19 cellular contexts compared by ENCODE assay signal in genomic region chr17:6666557-6666956, GRCh38. TPM values are rescaled to one million over a fixed set of nuclear protein-coding genes. Genes with fewer than 3 reads are reported as not detected.
"Had no signal": no experiment of that assay in that cellular context is flagged by ENCODE, and none has a peak within 500 bp of the region (broad histone marks: within the 10 kb centered on the region; RNA-seq: fewer than 3 reads in every experiment).

No MANE protein-coding gene starts in this region.

- H3K27ac ChIP-seq: adrenal gland, ascending aorta, brain microvascular endothelial cell, left lung, thoracic aorta had no signal

- H3K4me1 Mint-ChIP-seq: activated T-helper 17 cell treated with anti-CD3 and anti-CD28 coated beads, Interleukin-2, amount 50 U/mL, for 72 hours; natural killer cell had no signal

- H3K9me3 ChIP-seq: adrenal gland, ascending aorta, left lung, thoracic aorta had no signal

- H3K27me3 Mint-ChIP-seq: activated naive CD8-positive, alpha-beta T cell; activated T-cell treated with anti-CD3 and anti-CD28 coated beads, Interleukin-2, amount 50 U/mL, for 24 hours; activated T-helper 17 cell treated with anti-CD3 and anti-CD28 coated beads, Interleukin-2, amount 50 U/mL, for 72 hours; central memory CD8-positive, alpha-beta T cell; effector memory CD8-positive, alpha-beta T cell had no signal

- H3K36me3 Mint-ChIP-seq: natural killer cell, type B pancreatic cell, WTC11 had no signal

- H3K4me3 ChIP-seq: adrenal gland, ascending aorta, left lung, thoracic aorta had no signal

- H3K36me3 ChIP-seq: adrenal gland, ascending aorta, brain microvascular endothelial cell, left lung, thoracic aorta had no signal

- H3K27ac Mint-ChIP-seq: activated naive CD8-positive, alpha-beta T cell; activated T-cell treated with anti-CD3 and anti-CD28 coated beads, Interleukin-2, amount 50 U/mL, for 24 hours; activated T-helper 17 cell treated with anti-CD3 and anti-CD28 coated beads, Interleukin-2, amount 50 U/mL, for 72 hours; effector memory CD8-positive, alpha-beta T cell; natural killer cell; progenitor cell of endocrine pancreas; type B pancreatic cell; WTC11 had no signal

- H3K9me3 Mint-ChIP-seq: activated T-cell treated with anti-CD3 and anti-CD28 coated beads, Interleukin-2, amount 50 U/mL, for 24 hours; activated T-helper 17 cell treated with anti-CD3 and anti-CD28 coated beads, Interleukin-2, amount 50 U/mL, for 72 hours; central memory CD8-positive, alpha-beta T cell; effector memory CD8-positive, alpha-beta T cell; natural killer cell; type B pancreatic cell; WTC11 had no signal

- H3K4me1 ChIP-seq: adrenal gland, ascending aorta, left lung had no signal

- H3K4me3 Mint-ChIP-seq: activated naive CD8-positive, alpha-beta T cell; activated T-cell treated with anti-CD3 and anti-CD28 coated beads, Interleukin-2, amount 50 U/mL, for 24 hours; activated T-helper 17 cell treated with anti-CD3 and anti-CD28 coated beads, Interleukin-2, amount 50 U/mL, for 72 hours; central memory CD8-positive, alpha-beta T cell; effector memory CD8-positive, alpha-beta T cell; natural killer cell; type B pancreatic cell; WTC11 had no signal

- H3K27me3 ChIP-seq: adrenal gland, ascending aorta had no signal

RNA-seq across cellular contexts. Expression of gene C17orf100, which starts 15.0 kb away (rescaled TPM):
- total RNA-seq: thoracic aorta had no signal

RNA-seq across cellular contexts. Expression of gene MED31, which starts 15.2 kb away (rescaled TPM):
- total RNA-seq: ascending aorta had no signal

RNA-seq across cellular contexts. Expression of gene SLC13A5, which starts 46.6 kb away (rescaled TPM):
- total RNA-seq: activated T-helper 17 cell treated with anti-CD3 and anti-CD28 coated beads, Interleukin-2, amount 50 U/mL, for 72 hours; endothelial cell of umbilical vein; fibroblast of lung; glomerular endothelial cell; natural killer cell; osteocyte; T-helper 1 cell treated with Interleukin-12 subunit alpha and Interleukin-12 subunit beta and Interleukin-4 antibody, amounts not matched to agents 30 ng/mL and 1 ng/mL, for 36 hours; thoracic aorta had no signal
